36 cellular contexts compared by ENCODE assay signal in genomic region chr17:47292206-47292605, GRCh38. TPM values are rescaled to one million over a fixed set of nuclear protein-coding genes. Genes with fewer than 3 reads are reported as not detected.
"Had no signal": no experiment of that assay in that cellular context is flagged by ENCODE, and none has a peak within 500 bp of the region (broad histone marks: within the 10 kb centered on the region; RNA-seq: fewer than 3 reads in every experiment).

No MANE protein-coding gene starts in this region.

- H3K9me3 ChIP-seq: adrenal gland, body of pancreas, breast epithelium had no signal

- H3K36me3 ChIP-seq: adrenal gland, breast epithelium, WERI-Rb-1 had no signal

- H3K27me3 ChIP-seq: adrenal gland, body of pancreas, brain microvascular endothelial cell, breast epithelium had no signal

- FAIRE-seq: astrocyte, TTC549 had no signal

- H3K27ac ChIP-seq: adrenal gland, body of pancreas, brain microvascular endothelial cell, WERI-Rb-1 had no signal

- H3K4me1 ChIP-seq: body of pancreas had no signal

- ATAC-seq: activated CD4-positive, alpha-beta T cell treated with anti-CD3 and anti-CD28 coated beads for 36 hours; activated CD4-positive, CD25-positive, alpha-beta regulatory T cell treated with anti-CD3 and anti-CD28 coated beads, Interleukin-2, amount 50 U/mL, for 24 hours; activated CD8-positive, alpha-beta memory T cell treated with anti-CD3 and anti-CD28 coated beads, Interleukin-2, amount 10 ng/mL, durations not matched to agents 7 days and 5 days; activated CD8-positive, alpha-beta T cell treated with anti-CD3 and anti-CD28 coated beads, Interleukin-2, amount 10 ng/mL, durations not matched to agents 7 days and 5 days; activated naive CD4-positive, alpha-beta T cell treated with anti-CD3 and anti-CD28 coated beads, Interleukin-2, amount 50 U/mL, for 72 hours; body of pancreas; WTC11 had no signal

- H3K4me3 ChIP-seq: adrenal gland, body of pancreas, breast epithelium had no signal

- DNase-seq: activated CD4-positive, alpha-beta memory T cell treated with anti-CD3 and anti-CD28 coated beads, Interleukin-2, amount 10 ng/mL, durations not matched to agents 7 days and 5 days; activated CD4-positive, alpha-beta T cell treated with anti-CD3 and anti-CD28 coated beads for 1 hour; activated CD4-positive, alpha-beta T cell treated with anti-CD3 and anti-CD28 coated beads for 36 hours; activated CD4-positive, alpha-beta T cell treated with anti-CD3 and anti-CD28 coated beads for 48 hours; activated CD4-positive, alpha-beta T cell treated with anti-CD3 and anti-CD28 coated beads, Interleukin-2, amount 10 ng/mL, durations not matched to agents 7 days and 5 days; activated CD4-positive, alpha-beta T cell treated with anti-CD3 and anti-CD28 coated beads, Interleukin-2, amount 50 U/mL, for 48 hours; activated CD4-positive, CD25-positive, alpha-beta regulatory T cell; activated CD8-positive, alpha-beta memory T cell treated with anti-CD3 and anti-CD28 coated beads for 24 hours; activated CD8-positive, alpha-beta memory T cell treated with anti-CD3 and anti-CD28 coated beads, Interleukin-2, amount 10 ng/mL, durations not matched to agents 7 days and 5 days; activated CD8-positive, alpha-beta memory T cell treated with anti-CD3 and anti-CD28 coated beads, Interleukin-2, amount 50 U/mL, for 48 hours; activated CD8-positive, alpha-beta T cell treated with anti-CD3 and anti-CD28 coated beads, Interleukin-2, amount 10 ng/mL, durations not matched to agents 7 days and 5 days; activated effector memory CD4-positive, alpha-beta T cell treated with Interleukin-2 at 50 U/mL for 16 hours; activated gamma-delta T cell treated with Interleukin-2 at 50 U/mL for 16 hours; activated naive CD4-positive, alpha-beta T cell; activated naive CD4-positive, alpha-beta T cell treated with anti-CD3 and anti-CD28 coated beads for 36 hours; activated naive CD4-positive, alpha-beta T cell treated with anti-CD3 and anti-CD28 coated beads, Interleukin-2, amount 50 U/mL, for 16 hours; activated naive CD8-positive, alpha-beta T cell treated with anti-CD3 and anti-CD28 coated beads for 36 hours; activated T-cell treated with anti-CD3 and anti-CD28 coated beads, Interleukin-2, amount 50 U/mL, for 24 hours; activated T-cell treated with anti-CD3 and anti-CD28 coated beads, Interleukin-2, amount 50 U/mL, for 48 hours; adrenal gland; amniotic stem cell; aorta; body of pancreas; brain microvascular endothelial cell; central memory CD4-positive, alpha-beta T cell; T-helper 1 cell; T-helper 2 cell; T-helper 9 cell; WERI-Rb-1 had no signal

RNA-seq across cellular contexts. Expression of gene ITGB3, which starts 38.6 kb away (rescaled TPM):
- total RNA-seq: activated naive CD4-positive, alpha-beta T cell treated with anti-CD3 and anti-CD28 coated beads for 36 hours; activated T-helper 2 cell treated with anti-CD3 and anti-CD28 coated beads, Interferon-gamma antibody, Interleukin-2, Interleukin-4, amounts not matched to agents 10 μg/mL and 5 μg/mL and 100 μg/mL, durations not matched to agents 14 hours and 24 hours and 36 hours had no signal
